ENCODE assay signal across 31 cellular contexts in the genomic region with DNA sequence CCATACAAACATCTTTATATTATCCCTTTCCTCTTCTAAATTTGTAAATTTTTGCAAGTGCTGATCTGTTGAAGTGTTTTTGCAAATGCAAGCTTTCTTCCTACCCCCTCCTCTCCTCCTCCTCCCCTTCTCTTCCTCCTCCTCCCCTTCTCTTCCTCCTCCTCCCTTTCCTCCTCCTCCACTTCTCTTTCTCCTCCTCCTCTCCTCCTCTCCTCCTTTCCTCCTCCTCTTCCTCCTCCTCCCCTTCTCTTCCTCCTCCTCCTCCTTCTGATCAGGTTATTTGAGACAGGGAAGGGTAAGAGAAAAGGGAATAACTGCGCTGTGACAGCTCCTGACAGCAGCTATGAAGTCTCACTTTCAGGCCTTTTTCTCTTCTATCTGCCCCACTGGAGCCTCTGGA.
"Had no signal": no experiment of that assay in that cellular context is flagged by ENCODE, and none has a peak within 500 bp of the region (broad histone marks: within the 10 kb centered on the region; RNA-seq: fewer than 3 reads in every experiment).

No MANE protein-coding gene starts in this region.

- H3K27ac Mint-ChIP-seq: activated CD4-positive, alpha-beta T cell treated with anti-CD3 and anti-CD28 coated beads for 36 hours; activated CD8-positive, alpha-beta T cell treated with anti-CD3 and anti-CD28 coated beads for 36 hours; activated naive CD4-positive, alpha-beta T cell treated with anti-CD3 and anti-CD28 coated beads, Interleukin-2, amount 50 U/mL, for 24 hours; activated naive CD8-positive, alpha-beta T cell treated with anti-CD3 and anti-CD28 coated beads for 36 hours; activated naive CD8-positive, alpha-beta T cell treated with anti-CD3 and anti-CD28 coated beads, Interleukin-2, amount 50 U/mL, for 24 hours; activated T-helper 17 cell treated with anti-CD3 and anti-CD28 coated beads, Interleukin-2, amount 50 U/mL, for 72 hours; endodermal cell had no signal

- H3K27me3 Mint-ChIP-seq: activated CD4-positive, alpha-beta T cell treated with anti-CD3 and anti-CD28 coated beads for 36 hours; activated CD8-positive, alpha-beta T cell treated with anti-CD3 and anti-CD28 coated beads for 36 hours; activated naive CD4-positive, alpha-beta T cell treated with anti-CD3 and anti-CD28 coated beads, Interleukin-2, amount 50 U/mL, for 24 hours; activated naive CD8-positive, alpha-beta T cell treated with anti-CD3 and anti-CD28 coated beads for 36 hours; activated naive CD8-positive, alpha-beta T cell treated with anti-CD3 and anti-CD28 coated beads, Interleukin-2, amount 50 U/mL, for 24 hours; activated T-helper 17 cell treated with anti-CD3 and anti-CD28 coated beads, Interleukin-2, amount 50 U/mL, for 72 hours had no signal

- H3K9me3 Mint-ChIP-seq: activated CD8-positive, alpha-beta T cell treated with anti-CD3 and anti-CD28 coated beads for 36 hours; activated naive CD4-positive, alpha-beta T cell treated with anti-CD3 and anti-CD28 coated beads, Interleukin-2, amount 50 U/mL, for 24 hours; activated naive CD8-positive, alpha-beta T cell treated with anti-CD3 and anti-CD28 coated beads for 36 hours; activated naive CD8-positive, alpha-beta T cell treated with anti-CD3 and anti-CD28 coated beads, Interleukin-2, amount 50 U/mL, for 24 hours; activated T-cell treated with anti-CD3 and anti-CD28 coated beads, Interleukin-2, amount 50 U/mL, for 4 hours; activated T-helper 17 cell treated with anti-CD3 and anti-CD28 coated beads, Interleukin-2, amount 50 U/mL, for 72 hours; endodermal cell had no signal

- H3K9me3 ChIP-seq: adrenal gland, body of pancreas, esophagus muscularis mucosa, gastrocnemius medialis, heart left ventricle had no signal

- ATAC-seq: activated CD4-positive, alpha-beta T cell treated with anti-CD3 and anti-CD28 coated beads for 36 hours; activated CD8-positive, alpha-beta T cell treated with anti-CD3 and anti-CD28 coated beads for 36 hours; activated naive CD8-positive, alpha-beta T cell treated with anti-CD3 and anti-CD28 coated beads, Interleukin-2, amount 50 U/mL, for 24 hours; activated T-cell treated with anti-CD3 and anti-CD28 coated beads, Interleukin-2, amount 50 U/mL, for 4 hours; activated T-helper 17 cell treated with anti-CD3 and anti-CD28 coated beads, Interleukin-2, amount 50 U/mL, for 72 hours; body of pancreas; foreskin keratinocyte; gastrocnemius medialis; heart left ventricle had no signal

- H3K4me3 Mint-ChIP-seq: activated CD4-positive, alpha-beta T cell treated with anti-CD3 and anti-CD28 coated beads for 36 hours; activated CD8-positive, alpha-beta T cell treated with anti-CD3 and anti-CD28 coated beads for 36 hours; activated naive CD4-positive, alpha-beta T cell treated with anti-CD3 and anti-CD28 coated beads, Interleukin-2, amount 50 U/mL, for 24 hours; activated naive CD8-positive, alpha-beta T cell treated with anti-CD3 and anti-CD28 coated beads for 36 hours; activated naive CD8-positive, alpha-beta T cell treated with anti-CD3 and anti-CD28 coated beads, Interleukin-2, amount 50 U/mL, for 24 hours; activated T-cell treated with anti-CD3 and anti-CD28 coated beads, Interleukin-2, amount 50 U/mL, for 4 hours; activated T-helper 17 cell treated with anti-CD3 and anti-CD28 coated beads, Interleukin-2, amount 50 U/mL, for 72 hours; endodermal cell had no signal

- H3K4me1 Mint-ChIP-seq: activated CD4-positive, alpha-beta T cell treated with anti-CD3 and anti-CD28 coated beads for 36 hours; activated naive CD8-positive, alpha-beta T cell treated with anti-CD3 and anti-CD28 coated beads for 36 hours; endodermal cell had no signal

- DNase-seq: activated CD4-positive, alpha-beta T cell treated with anti-CD3 and anti-CD28 coated beads for 36 hours; activated CD4-positive, alpha-beta T cell treated with anti-CD3 and anti-CD28 coated beads, Interleukin-2, amount 50 U/mL, for 1 hour; activated CD4-positive, alpha-beta T cell treated with anti-CD3 and anti-CD28 coated beads, Interleukin-2, amount 50 U/mL, for 48 hours; activated CD4-positive, CD25-positive, alpha-beta regulatory T cell; activated CD4-positive, CD25-positive, alpha-beta regulatory T cell treated with anti-CD3 and anti-CD28 coated beads, Interleukin-2, amount 50 U/mL, for 72 hours; activated CD8-positive, alpha-beta memory T cell treated with anti-CD3 and anti-CD28 coated beads for 24 hours; activated CD8-positive, alpha-beta T cell treated with anti-CD3 and anti-CD28 coated beads for 36 hours; activated effector memory CD4-positive, alpha-beta T cell treated with Interleukin-2 at 50 U/mL for 16 hours; activated gamma-delta T cell treated with Interleukin-2 at 50 U/mL for 16 hours; activated naive CD4-positive, alpha-beta T cell treated with Interleukin-2 at 50 U/mL for 16 hours; activated naive CD8-positive, alpha-beta T cell treated with anti-CD3 and anti-CD28 coated beads for 36 hours; activated naive CD8-positive, alpha-beta T cell treated with anti-CD3 and anti-CD28 coated beads, Interleukin-2, amount 50 U/mL, for 24 hours; activated T-cell treated with anti-CD3 and anti-CD28 coated beads, Interleukin-2, amount 50 U/mL, for 4 hours; adrenal gland; amygdala; aorta; body of pancreas; caudate nucleus; cortex of kidney; effector memory CD4-positive, alpha-beta T cell; endodermal cell; erythroblast; foreskin keratinocyte; gastrocnemius medialis; glutamatergic neuron; heart left ventricle; T-helper 1 cell; T-helper 2 cell had no signal
